In genomic region chr5:115191439-115192031, GRCh38 we compare ENCODE assay signal across 31 cellular contexts. TPM values are rescaled to one million over a fixed set of nuclear protein-coding genes. Genes with fewer than 3 reads are reported as not detected.
"Had no signal": no experiment of that assay in that cellular context is flagged by ENCODE, and none has a peak within 500 bp of the region (broad histone marks: within the 10 kb centered on the region; RNA-seq: fewer than 3 reads in every experiment).

No MANE protein-coding gene starts in this region.

- H3K27ac ChIP-seq: ascending aorta, RWPE1, WERI-Rb-1 had no signal

- H3K36me3 ChIP-seq: ascending aorta, MG63, WERI-Rb-1 had no signal

- H3K4me1 ChIP-seq: ascending aorta had no signal

- DNase-seq: activated CD4-positive, alpha-beta memory T cell treated with anti-CD3 and anti-CD28 coated beads, Interleukin-2, amount 10 ng/mL, durations not matched to agents 7 days and 5 days; activated CD4-positive, alpha-beta T cell treated with anti-CD3 and anti-CD28 coated beads for 1 hour; activated CD4-positive, alpha-beta T cell treated with anti-CD3 and anti-CD28 coated beads for 48 hours; activated CD4-positive, CD25-positive, alpha-beta regulatory T cell; activated CD8-positive, alpha-beta memory T cell treated with anti-CD3 and anti-CD28 coated beads for 24 hours; activated gamma-delta T cell; activated naive CD4-positive, alpha-beta T cell treated with Interleukin-2 at 50 U/mL for 16 hours; activated naive CD8-positive, alpha-beta T cell treated with anti-CD3 and anti-CD28 coated beads, Interleukin-2, amount 10 ng/mL, durations not matched to agents 7 days and 5 days; activated T-cell treated with anti-CD3 and anti-CD28 coated beads, Interleukin-2, amount 50 U/mL, for 1 hour; activated T-cell treated with anti-CD3 and anti-CD28 coated beads, Interleukin-2, amount 50 U/mL, for 72 hours; amygdala; Kasumi-1; KG1; MG63; NCI-H1048; NCI-H1105 treated with DMSO at 0.1 percent for 48 hours; NCI-H1436; NCI-H1694; NCI-H1930; NCI-H345; NCI-H524 treated with DMSO at 0.1 percent for 48 hours; PC-3; SIG-M5; T1000; WERI-Rb-1 had no signal

- H3K27me3 ChIP-seq: ascending aorta, MG63 had no signal

- H3K9me3 Mint-ChIP-seq: activated CD4-positive, alpha-beta memory T cell treated with anti-CD3 and anti-CD28 coated beads, Interleukin-2, amount 10 ng/mL, durations not matched to agents 7 days and 5 days; activated naive CD4-positive, alpha-beta T cell treated with anti-CD3 and anti-CD28 coated beads, Interleukin-2, amount 50 U/mL, for 24 hours; activated naive CD8-positive, alpha-beta T cell treated with anti-CD3 and anti-CD28 coated beads, Interleukin-2, amount 10 ng/mL, durations not matched to agents 7 days and 5 days; activated T-cell treated with anti-CD3 and anti-CD28 coated beads, Interleukin-2, amount 50 U/mL, for 72 hours; activated T-helper 17 cell treated with anti-CD3 and anti-CD28 coated beads, Interleukin-2, amount 50 U/mL, for 72 hours had no signal

- H3K4me1 Mint-ChIP-seq: activated CD4-positive, alpha-beta memory T cell treated with anti-CD3 and anti-CD28 coated beads, Interleukin-2, amount 10 ng/mL, durations not matched to agents 7 days and 5 days; activated naive CD4-positive, alpha-beta T cell treated with anti-CD3 and anti-CD28 coated beads, Interleukin-2, amount 50 U/mL, for 24 hours; activated naive CD8-positive, alpha-beta T cell treated with anti-CD3 and anti-CD28 coated beads, Interleukin-2, amount 10 ng/mL, durations not matched to agents 7 days and 5 days; activated T-helper 17 cell treated with anti-CD3 and anti-CD28 coated beads, Interleukin-2, amount 50 U/mL, for 72 hours had no signal

- H3K36me3 Mint-ChIP-seq: activated naive CD4-positive, alpha-beta T cell treated with anti-CD3 and anti-CD28 coated beads, Interleukin-2, amount 50 U/mL, for 24 hours; activated naive CD8-positive, alpha-beta T cell treated with anti-CD3 and anti-CD28 coated beads, Interleukin-2, amount 10 ng/mL, durations not matched to agents 7 days and 5 days had no signal

- H3K4me3 ChIP-seq: ascending aorta, MG63 had no signal

- ATAC-seq: activated T-cell treated with anti-CD3 and anti-CD28 coated beads, Interleukin-2, amount 50 U/mL, for 72 hours; activated T-helper 17 cell treated with anti-CD3 and anti-CD28 coated beads, Interleukin-2, amount 50 U/mL, for 72 hours; PC-3; Right ventricle myocardium inferior had no signal

- H3K9me3 ChIP-seq: ascending aorta, MG63 had no signal

- H3K27ac Mint-ChIP-seq: activated CD4-positive, alpha-beta memory T cell treated with anti-CD3 and anti-CD28 coated beads, Interleukin-2, amount 10 ng/mL, durations not matched to agents 7 days and 5 days; activated naive CD4-positive, alpha-beta T cell treated with anti-CD3 and anti-CD28 coated beads, Interleukin-2, amount 50 U/mL, for 24 hours; activated naive CD8-positive, alpha-beta T cell treated with anti-CD3 and anti-CD28 coated beads, Interleukin-2, amount 10 ng/mL, durations not matched to agents 7 days and 5 days; activated T-cell treated with anti-CD3 and anti-CD28 coated beads, Interleukin-2, amount 50 U/mL, for 72 hours; activated T-helper 17 cell treated with anti-CD3 and anti-CD28 coated beads, Interleukin-2, amount 50 U/mL, for 72 hours had no signal

- H3K4me3 Mint-ChIP-seq: activated CD4-positive, alpha-beta memory T cell treated with anti-CD3 and anti-CD28 coated beads, Interleukin-2, amount 10 ng/mL, durations not matched to agents 7 days and 5 days; activated naive CD4-positive, alpha-beta T cell treated with anti-CD3 and anti-CD28 coated beads, Interleukin-2, amount 50 U/mL, for 24 hours; activated naive CD8-positive, alpha-beta T cell treated with anti-CD3 and anti-CD28 coated beads, Interleukin-2, amount 10 ng/mL, durations not matched to agents 7 days and 5 days; activated T-cell treated with anti-CD3 and anti-CD28 coated beads, Interleukin-2, amount 50 U/mL, for 72 hours; activated T-helper 17 cell treated with anti-CD3 and anti-CD28 coated beads, Interleukin-2, amount 50 U/mL, for 72 hours had no signal

RNA-seq across cellular contexts. Expression of gene TRIM36, which starts 21.8 kb away (rescaled TPM):
- total RNA-seq: activated T-cell treated with anti-CD3 and anti-CD28 coated beads, Interleukin-2, amount 50 U/mL, for 72 hours; T-helper 2 cell treated with Interferon-gamma antibody and Interleukin-4, amounts not matched to agents 100 ng/mL and 5 ng/mL, for 36 hours had no signal
